In genomic region chr5:172007153-172007794, GRCh38 we compare ENCODE assay signal across 8 cellular contexts. TPM values are rescaled to one million over a fixed set of nuclear protein-coding genes. Genes with fewer than 3 reads are reported as not detected.
DNase-seq lines count a peak whose midpoint lies in the region; ATAC-seq and TF ChIP-seq lines count a peak whose summit lies in the region.

No MANE protein-coding gene starts in this region.

- H3K4me1 ChIP-seq in body of pancreas (peaks cover 30% of the 10 kb centered on the region), subcutaneous abdominal adipose tissue (ENCODE audit: control insufficient read depth in 5 of 5, insufficient read depth in 5 of 5, low read length in 5 of 5) (peaks cover 9 to 39% (median 34%) of the 10 kb centered on the region in 5 donors)

- TF ChIP-seq POLR2A in body of pancreas (IDR thresholded peaks at IDR 0.05): peak in 1 of 3 donors; percentile 27

- H3K36me3 ChIP-seq in MG63 (no peaks in the 10 kb centered on the region; the same call in 1 of the 2 replicates), body of pancreas (replicated peaks in 1 of 2; ENCODE audit: insufficient read depth in 1 of 2, low read depth in 2 of 2) (no peaks in the 10 kb centered on the region), subcutaneous abdominal adipose tissue (ENCODE audit: control insufficient read depth in 5 of 5, insufficient read depth in 5 of 5, low read length in 5 of 5) (no peaks in the 10 kb centered on the region)

- H3K27ac ChIP-seq in body of pancreas: peak overlapping the region; percentile 96 to 99 (median 98)
- peak overlapping the region; percentile 96 for H3K27ac ChIP-seq in subcutaneous abdominal adipose tissue (ENCODE audit: low read depth, low read length)

- WGBS in body of pancreas, 2 donors: 1% methylated on average over 23 to 24 of the region's 24 CpGs

- ATAC-seq in body of pancreas (peak; percentile 3), left colon (peak; percentile 1)

- no peaks in the 10 kb centered on the region for H3K27me3 ChIP-seq in MG63
- no peaks in the 10 kb centered on the region for H3K27me3 ChIP-seq in body of pancreas
- H3K27me3 ChIP-seq in subcutaneous abdominal adipose tissue (ENCODE audit: control insufficient read depth in 5 of 5, insufficient read depth in 4 of 5, low read length in 5 of 5): no peaks in the 10 kb centered on the region

- intact Hi-C loops in body of pancreas (cut with DNase I): no loop called here
- intact Hi-C loops in left colon (cut with DNase I, micrococcal nuclease): no loop called here

- peak overlapping the region; percentile 97 to 100 (median 99) for H3K9ac ChIP-seq in subcutaneous abdominal adipose tissue (ENCODE audit: low read length in 5 of 5)

- H3K4me3 ChIP-seq in MG63 (peak overlapping the region; percentile 97), body of pancreas (peak overlapping the region; percentile 96 to 97), subcutaneous abdominal adipose tissue (ENCODE audit: low read depth in 1 of 5, low read length in 5 of 5) (peak overlapping the region; percentile 83 to 97 (median 97))

- TF ChIP-seq CTCF in body of pancreas (IDR thresholded peaks at IDR 0.05): no peak

- H3K9me3 ChIP-seq in MG63: no peaks in the 10 kb centered on the region
- no peaks in the 10 kb centered on the region for H3K9me3 ChIP-seq in body of pancreas
- no peaks in the 10 kb centered on the region for H3K9me3 ChIP-seq in subcutaneous abdominal adipose tissue (ENCODE audit: control insufficient read depth in 5 of 5, low read length in 5 of 5)

- DNase-seq in DMS79 treated with DMSO at 0.1 percent for 48 hours (lab: John Stamatoyannopoulos, UW): peak; percentile 14
- DNase-seq in DMS79 (lab: John Stamatoyannopoulos, UW): no peak
- no peak for DNase-seq in MG63
- peak in 1 of 4 donors; percentile 7 for DNase-seq in body of pancreas
- DNase-seq in left colon: no peak
- no peak for DNase-seq in EL
- no peak for DNase-seq in DMS153 treated with DMSO at 0.1 percent for 48 hours (lab: John Stamatoyannopoulos, UW; ENCODE audit: unreplicated experiment)

RNA-seq across cellular contexts. Expression of gene FBXW11, which starts 0.8 kb away (rescaled TPM):
- total RNA-seq in MG63 (2014; rRNA removed; shearing (Covaris generic); ENCODE audit: low replicate concordance): 71.1 and 106 TPM in 2 replicates
- total RNA-seq in body of pancreas (10 to 100 TPM; 29.0 to 64.6 TPM), left colon (10 to 100 TPM; 34.1 to 37.5 TPM)
